In the genomic region with DNA sequence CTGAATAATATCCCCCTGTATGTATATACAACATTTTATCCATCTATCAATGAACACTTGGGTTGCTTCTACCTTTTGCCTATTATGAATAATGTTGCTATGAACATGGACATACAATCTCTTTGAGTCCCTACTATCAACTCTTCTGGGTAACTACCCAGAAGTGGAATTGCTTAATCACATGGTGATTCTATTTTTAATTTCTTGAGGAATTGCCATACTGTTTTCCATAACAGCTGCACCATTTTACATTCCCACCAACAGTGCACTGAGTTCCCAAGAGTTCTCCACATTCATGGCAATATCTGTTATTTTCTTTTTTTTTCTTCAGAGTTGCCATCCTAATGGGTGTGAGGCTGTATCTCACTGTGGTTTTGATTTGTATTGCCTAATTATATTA, we compare ENCODE assay signal across 24 cellular contexts.
DNase-seq lines count a peak whose midpoint lies in the region; ATAC-seq and TF ChIP-seq lines count a peak whose summit lies in the region.
"Had no signal": no experiment of that assay in that cellular context is flagged by ENCODE, and none has a peak within 500 bp of the region (broad histone marks: within the 10 kb centered on the region; RNA-seq: fewer than 3 reads in every experiment).

No MANE protein-coding gene starts in this region.

- no peak for TF ChIP-seq CTCF in Loucy (conservative IDR thresholded peaks at IDR 0.05; ENCODE audit: low read length)

- H3K36me3 ChIP-seq in Loucy (ENCODE audit: insufficient read depth, low read length): no peaks in the 10 kb centered on the region
- H3K36me3 ChIP-seq: BLaER1 had no signal

- no peak overlapping the region for H3K9ac ChIP-seq in Loucy (ENCODE audit: low read depth, low read length, poor library complexity, severe bottlenecking)
- H3K9ac ChIP-seq: BLaER1 had no signal

- ATAC-seq in Right ventricle myocardium inferior (peak; percentile 35), HG03432 (IDR thresholded peaks at IDR 0.05; ENCODE audit: unreplicated experiment) (no peak)
- ATAC-seq: SK-N-SH treated with all-trans-retinoic acid at 6 μM for 48 hours had no signal

- no peaks in the 10 kb centered on the region for H4K20me1 ChIP-seq in Loucy (ENCODE audit: insufficient read depth, low read length, poor library complexity, severe bottlenecking)

- no peaks in the 10 kb centered on the region for H3F3A ChIP-seq in Loucy (ENCODE audit: low read depth)

- DNase-seq in Right ventricle myocardium inferior (ENCODE audit: missing footprints) (no peak), cardiac septum (ENCODE audit: low spot score) (no peak), myocyte (ENCODE audit: low read depth) (peak; percentile 82), substantia nigra (lab: John Stamatoyannopoulos, UW) (no peak), SHP77 treated with DMSO at 0.1 percent for 48 hours (lab: John Stamatoyannopoulos, UW) (no peak), retina (no peak)
- DNase-seq: ACHN; Caco-2; CD4-positive, alpha-beta T cell; DMS79 treated with DMSO at 0.1 percent for 48 hours; Kasumi-1; NCI-H1092 treated with DMSO at 0.1 percent for 48 hours; NCI-H1436 treated with DMSO at 0.1 percent for 48 hours; NCI-H1930; NCI-H2227 treated with DMSO at 0.1 percent for 48 hours; NCI-H748 treated with DMSO at 0.1 percent for 48 hours; PC-9; RPMI8226 had no signal

- intact Hi-C loops in Right ventricle myocardium inferior (cut with DNase I) (loop anchor here (2.0 kb wide), 1 partner anchor 48 kb away; no protein-coding TSS in a partner anchor), cardiac septum (cut with DNase I) (no loop called here)

- H3K27me3 ChIP-seq in Loucy (ENCODE audit: insufficient read depth, low read length, poor library complexity, severe bottlenecking): no peaks in the 10 kb centered on the region
- H3K27me3 ChIP-seq: BLaER1 had no signal

- peak overlapping the region; percentile 40 for H3K27ac ChIP-seq in substantia nigra (ENCODE audit: low read depth, low read length, poor library complexity, severe bottlenecking)
- H3K27ac ChIP-seq: 22Rv1, BLaER1, PC-9 had no signal

- H2AFZ ChIP-seq in Loucy (ENCODE audit: low read length): no peak overlapping the region
- H2AFZ ChIP-seq: PC-9 had no signal

- peak overlapping the region; percentile 12 for H3K4me3 ChIP-seq in Loucy (ENCODE audit: low read length, poor library complexity, severe bottlenecking)
- H3K4me3 ChIP-seq: BLaER1, GM12878, PC-9 had no signal

- no peaks in the 10 kb centered on the region for H3K79me2 ChIP-seq in Loucy (ENCODE audit: insufficient read depth, low read length)

- H3K9me2 ChIP-seq in Loucy (replicated peaks; ENCODE audit: low read depth, low read length): no peaks in the 10 kb centered on the region

- no peaks in the 10 kb centered on the region for H3K9me3 ChIP-seq in Loucy (ENCODE audit: insufficient read depth, low read depth, low read length)
- H3K9me3 ChIP-seq: BLaER1, Caco-2 had no signal

- H3K4me2 ChIP-seq in Loucy (ENCODE audit: low read depth, low read length, poor library complexity, severe bottlenecking): peak overlapping the region; percentile 26
- H3K4me2 ChIP-seq: BLaER1, PC-9 had no signal

- peaks cover 79% of the 10 kb centered on the region for H3K4me1 ChIP-seq in Loucy (ENCODE audit: insufficient read depth, low read length, poor library complexity, severe bottlenecking)
